1 cellular context compared by ENCODE assay signal in the genomic region with DNA sequence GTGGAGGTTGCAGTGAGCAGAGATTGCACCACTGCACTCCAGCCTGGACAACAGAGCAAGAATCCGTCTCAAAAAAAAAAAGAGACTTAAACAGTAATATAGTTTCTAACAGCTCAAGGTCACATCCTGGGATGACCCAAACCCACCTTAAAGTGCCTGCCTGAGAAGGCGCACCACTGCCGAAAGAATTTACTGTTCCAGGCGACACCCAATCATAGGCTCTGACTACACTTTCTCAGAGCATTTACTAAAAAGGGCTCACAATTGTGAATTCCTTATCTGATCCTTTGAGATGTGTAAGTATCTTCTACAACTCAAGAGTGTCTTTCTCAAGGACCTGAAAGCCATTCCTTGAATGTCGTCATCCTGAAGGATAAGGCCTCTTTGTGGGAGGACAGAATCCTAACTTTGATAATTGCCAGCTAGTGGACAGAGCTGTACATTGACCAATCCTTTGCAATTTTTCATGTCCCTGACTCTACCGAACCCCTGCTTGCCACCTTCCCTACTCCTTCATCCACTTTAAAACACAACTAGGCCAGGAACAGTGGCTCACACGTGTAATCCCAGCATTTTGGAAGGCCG.
TF ChIP-seq lines count a peak whose summit lies in the region.

No MANE protein-coding gene starts in this region.

TF ChIP-seq in HepG2, 621 proteins besides CTCF, POLR2A, EP300 and RAD21 (continued from another document):
- TF ChIP-seq, protein P1, sequence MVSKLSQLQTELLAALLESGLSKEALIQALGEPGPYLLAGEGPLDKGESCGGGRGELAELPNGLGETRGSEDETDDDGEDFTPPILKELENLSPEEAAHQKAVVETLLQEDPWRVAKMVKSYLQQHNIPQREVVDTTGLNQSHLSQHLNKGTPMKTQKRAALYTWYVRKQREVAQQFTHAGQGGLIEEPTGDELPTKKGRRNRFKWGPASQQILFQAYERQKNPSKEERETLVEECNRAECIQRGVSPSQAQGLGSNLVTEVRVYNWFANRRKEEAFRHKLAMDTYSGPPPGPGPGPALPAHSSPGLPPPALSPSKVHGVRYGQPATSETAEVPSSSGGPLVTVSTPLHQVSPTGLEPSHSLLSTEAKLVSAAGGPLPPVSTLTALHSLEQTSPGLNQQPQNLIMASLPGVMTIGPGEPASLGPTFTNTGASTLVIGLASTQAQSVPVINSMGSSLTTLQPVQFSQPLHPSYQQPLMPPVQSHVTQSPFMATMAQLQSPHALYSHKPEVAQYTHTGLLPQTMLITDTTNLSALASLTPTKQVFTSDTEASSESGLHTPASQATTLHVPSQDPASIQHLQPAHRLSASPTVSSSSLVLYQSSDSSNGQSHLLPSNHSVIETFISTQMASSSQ (IDR thresholded peaks at IDR 0.05; ENCODE audit: low read depth) = no peak
- TF ChIP-seq, protein P1 (CRISPR knock-in tag; IDR thresholded peaks at IDR 0.05; ENCODE audit: borderline replicate concordance) = 0 out of 2 replicates have a peak, but pooled peaks have one; percentile 22
- TF ChIP-seq, protein P2, sequence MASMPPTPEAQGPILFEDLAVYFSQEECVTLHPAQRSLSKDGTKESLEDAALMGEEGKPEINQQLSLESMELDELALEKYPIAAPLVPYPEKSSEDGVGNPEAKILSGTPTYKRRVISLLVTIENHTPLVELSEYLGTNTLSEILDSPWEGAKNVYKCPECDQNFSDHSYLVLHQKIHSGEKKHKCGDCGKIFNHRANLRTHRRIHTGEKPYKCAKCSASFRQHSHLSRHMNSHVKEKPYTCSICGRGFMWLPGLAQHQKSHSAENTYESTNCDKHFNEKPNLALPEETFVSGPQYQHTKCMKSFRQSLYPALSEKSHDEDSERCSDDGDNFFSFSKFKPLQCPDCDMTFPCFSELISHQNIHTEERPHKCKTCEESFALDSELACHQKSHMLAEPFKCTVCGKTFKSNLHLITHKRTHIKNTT (CRISPR knock-in tag; IDR thresholded peaks at IDR 0.05) = peak; percentile 21; the same call in 1 of the 2 replicates
- TF ChIP-seq MEIS2 (CRISPR knock-in tag; IDR thresholded peaks at IDR 0.05) = no peak
- TF ChIP-seq KAT8 (CRISPR knock-in tag; IDR thresholded peaks at IDR 0.05) = no peak
- TF ChIP-seq, protein P3, sequence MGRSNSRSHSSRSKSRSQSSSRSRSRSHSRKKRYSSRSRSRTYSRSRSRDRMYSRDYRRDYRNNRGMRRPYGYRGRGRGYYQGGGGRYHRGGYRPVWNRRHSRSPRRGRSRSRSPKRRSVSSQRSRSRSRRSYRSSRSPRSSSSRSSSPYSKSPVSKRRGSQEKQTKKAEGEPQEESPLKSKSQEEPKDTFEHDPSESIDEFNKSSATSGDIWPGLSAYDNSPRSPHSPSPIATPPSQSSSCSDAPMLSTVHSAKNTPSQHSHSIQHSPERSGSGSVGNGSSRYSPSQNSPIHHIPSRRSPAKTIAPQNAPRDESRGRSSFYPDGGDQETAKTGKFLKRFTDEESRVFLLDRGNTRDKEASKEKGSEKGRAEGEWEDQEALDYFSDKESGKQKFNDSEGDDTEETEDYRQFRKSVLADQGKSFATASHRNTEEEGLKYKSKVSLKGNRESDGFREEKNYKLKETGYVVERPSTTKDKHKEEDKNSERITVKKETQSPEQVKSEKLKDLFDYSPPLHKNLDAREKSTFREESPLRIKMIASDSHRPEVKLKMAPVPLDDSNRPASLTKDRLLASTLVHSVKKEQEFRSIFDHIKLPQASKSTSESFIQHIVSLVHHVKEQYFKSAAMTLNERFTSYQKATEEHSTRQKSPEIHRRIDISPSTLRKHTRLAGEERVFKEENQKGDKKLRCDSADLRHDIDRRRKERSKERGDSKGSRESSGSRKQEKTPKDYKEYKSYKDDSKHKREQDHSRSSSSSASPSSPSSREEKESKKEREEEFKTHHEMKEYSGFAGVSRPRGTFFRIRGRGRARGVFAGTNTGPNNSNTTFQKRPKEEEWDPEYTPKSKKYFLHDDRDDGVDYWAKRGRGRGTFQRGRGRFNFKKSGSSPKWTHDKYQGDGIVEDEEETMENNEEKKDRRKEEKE (IDR thresholded peaks at IDR 0.05) = no peak
- TF ChIP-seq ZNF441 (CRISPR knock-in tag; IDR thresholded peaks at IDR 0.05; ENCODE audit: borderline replicate concordance) = 0 out of 2 replicates have a peak, but pooled peaks have one; percentile 1
- TF ChIP-seq, protein P4, sequence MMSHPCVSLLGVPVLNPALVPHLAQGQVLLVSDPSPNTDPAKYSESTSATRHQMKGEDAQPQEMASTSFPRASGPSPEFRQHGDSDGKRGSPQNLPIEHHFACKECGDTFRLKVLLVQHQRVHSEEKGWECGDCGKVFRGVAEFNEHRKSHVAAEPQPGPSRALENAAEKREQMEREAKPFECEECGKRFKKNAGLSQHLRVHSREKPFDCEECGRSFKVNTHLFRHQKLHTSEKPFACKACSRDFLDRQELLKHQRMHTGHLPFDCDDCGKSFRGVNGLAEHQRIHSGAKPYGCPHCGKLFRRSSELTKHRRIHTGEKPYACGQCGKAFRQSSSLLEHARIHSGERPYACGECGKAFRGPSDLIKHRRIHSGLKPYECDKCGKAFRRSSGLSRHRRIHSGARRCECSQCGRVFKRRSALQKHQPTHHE (CRISPR knock-in tag; IDR thresholded peaks at IDR 0.05; ENCODE audit: borderline replicate concordance) = no peak
- TF ChIP-seq, protein P5, sequence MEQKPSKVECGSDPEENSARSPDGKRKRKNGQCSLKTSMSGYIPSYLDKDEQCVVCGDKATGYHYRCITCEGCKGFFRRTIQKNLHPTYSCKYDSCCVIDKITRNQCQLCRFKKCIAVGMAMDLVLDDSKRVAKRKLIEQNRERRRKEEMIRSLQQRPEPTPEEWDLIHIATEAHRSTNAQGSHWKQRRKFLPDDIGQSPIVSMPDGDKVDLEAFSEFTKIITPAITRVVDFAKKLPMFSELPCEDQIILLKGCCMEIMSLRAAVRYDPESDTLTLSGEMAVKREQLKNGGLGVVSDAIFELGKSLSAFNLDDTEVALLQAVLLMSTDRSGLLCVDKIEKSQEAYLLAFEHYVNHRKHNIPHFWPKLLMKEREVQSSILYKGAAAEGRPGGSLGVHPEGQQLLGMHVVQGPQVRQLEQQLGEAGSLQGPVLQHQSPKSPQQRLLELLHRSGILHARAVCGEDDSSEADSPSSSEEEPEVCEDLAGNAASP (CRISPR knock-in tag; IDR thresholded peaks at IDR 0.05; ENCODE audit: borderline replicate concordance) = peak; percentile 20; the same call in 1 of the 2 replicates
- 0 out of 2 replicates have a peak, but pooled peaks have one; percentile 13 for TF ChIP-seq ZNF605 (CRISPR knock-in tag; IDR thresholded peaks at IDR 0.05)
- TF ChIP-seq KDM2A (CRISPR knock-in tag; IDR thresholded peaks at IDR 0.05; ENCODE audit: borderline replicate concordance, low read depth) = no peak
- TF ChIP-seq NFYC (CRISPR knock-in tag; IDR thresholded peaks at IDR 0.05) = no peak
- 0 out of 2 replicates have a peak, but pooled peaks have one; percentile 19 for TF ChIP-seq ZNF75D (CRISPR knock-in tag; IDR thresholded peaks at IDR 0.05; ENCODE audit: borderline replicate concordance)
- TF ChIP-seq ATM (IDR thresholded peaks at IDR 0.05; ENCODE audit: borderline replicate concordance) = no peak
- TF ChIP-seq, protein P6, sequence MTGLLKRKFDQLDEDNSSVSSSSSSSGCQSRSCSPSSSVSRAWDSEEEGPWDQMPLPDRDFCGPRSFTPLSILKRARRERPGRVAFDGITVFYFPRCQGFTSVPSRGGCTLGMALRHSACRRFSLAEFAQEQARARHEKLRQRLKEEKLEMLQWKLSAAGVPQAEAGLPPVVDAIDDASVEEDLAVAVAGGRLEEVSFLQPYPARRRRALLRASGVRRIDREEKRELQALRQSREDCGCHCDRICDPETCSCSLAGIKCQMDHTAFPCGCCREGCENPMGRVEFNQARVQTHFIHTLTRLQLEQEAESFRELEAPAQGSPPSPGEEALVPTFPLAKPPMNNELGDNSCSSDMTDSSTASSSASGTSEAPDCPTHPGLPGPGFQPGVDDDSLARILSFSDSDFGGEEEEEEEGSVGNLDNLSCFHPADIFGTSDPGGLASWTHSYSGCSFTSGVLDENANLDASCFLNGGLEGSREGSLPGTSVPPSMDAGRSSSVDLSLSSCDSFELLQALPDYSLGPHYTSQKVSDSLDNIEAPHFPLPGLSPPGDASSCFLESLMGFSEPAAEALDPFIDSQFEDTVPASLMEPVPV (CRISPR knock-in tag; IDR thresholded peaks at IDR 0.05) = no peak
- TF ChIP-seq CEBPB (IDR thresholded peaks at IDR 0.05; ENCODE audit: borderline replicate concordance, low read depth, low read length) = no peak; the same call in 1 of the 2 replicates
- TF ChIP-seq CBX1 (IDR thresholded peaks at IDR 0.05; ENCODE audit: low read depth) = no peak
- TF ChIP-seq, protein P7, sequence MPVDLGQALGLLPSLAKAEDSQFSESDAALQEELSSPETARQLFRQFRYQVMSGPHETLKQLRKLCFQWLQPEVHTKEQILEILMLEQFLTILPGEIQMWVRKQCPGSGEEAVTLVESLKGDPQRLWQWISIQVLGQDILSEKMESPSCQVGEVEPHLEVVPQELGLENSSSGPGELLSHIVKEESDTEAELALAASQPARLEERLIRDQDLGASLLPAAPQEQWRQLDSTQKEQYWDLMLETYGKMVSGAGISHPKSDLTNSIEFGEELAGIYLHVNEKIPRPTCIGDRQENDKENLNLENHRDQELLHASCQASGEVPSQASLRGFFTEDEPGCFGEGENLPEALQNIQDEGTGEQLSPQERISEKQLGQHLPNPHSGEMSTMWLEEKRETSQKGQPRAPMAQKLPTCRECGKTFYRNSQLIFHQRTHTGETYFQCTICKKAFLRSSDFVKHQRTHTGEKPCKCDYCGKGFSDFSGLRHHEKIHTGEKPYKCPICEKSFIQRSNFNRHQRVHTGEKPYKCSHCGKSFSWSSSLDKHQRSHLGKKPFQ (CRISPR knock-in tag; IDR thresholded peaks at IDR 0.05; ENCODE audit: insufficient replicate concordance) = peak; percentile 21
- no peak for TF ChIP-seq HNF4A (CRISPR knock-in tag; IDR thresholded peaks at IDR 0.05)
- no peak for TF ChIP-seq ZNF839 (CRISPR knock-in tag; IDR thresholded peaks at IDR 0.05; ENCODE audit: borderline replicate concordance)
- no peak for TF ChIP-seq NR1H2 (CRISPR knock-in tag; IDR thresholded peaks at IDR 0.05; ENCODE audit: borderline replicate concordance, low read depth)
- no peak for TF ChIP-seq SMYD3 (CRISPR knock-in tag; IDR thresholded peaks at IDR 0.05)
- TF ChIP-seq, protein P8, sequence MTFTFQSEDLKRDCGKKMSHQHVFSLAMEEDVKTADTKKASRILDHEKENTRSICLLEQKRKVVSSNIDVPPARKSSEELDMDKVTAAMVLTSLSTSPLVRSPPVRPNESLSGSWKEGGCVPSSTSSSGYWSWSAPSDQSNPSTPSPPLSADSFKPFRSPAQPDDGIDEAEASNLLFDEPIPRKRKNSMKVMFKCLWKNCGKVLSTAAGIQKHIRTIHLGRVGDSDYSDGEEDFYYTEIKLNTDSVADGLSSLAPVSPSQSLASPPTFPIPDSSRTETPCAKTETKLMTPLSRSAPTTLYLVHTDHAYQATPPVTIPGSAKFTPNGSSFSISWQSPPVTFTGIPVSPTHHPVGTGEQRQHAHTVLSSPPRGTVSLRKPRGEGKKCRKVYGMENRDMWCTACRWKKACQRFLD (CRISPR knock-in tag; IDR thresholded peaks at IDR 0.05; ENCODE audit: borderline replicate concordance) = 0 out of 2 replicates have a peak, but pooled peaks have one; percentile 38
